1 cellular context compared by ENCODE assay signal in genomic region chr13:91355826-91356710, GRCh38.
A peak's percentile ranks its signal among the peaks of the same experiment; 100 is the strongest.
TF ChIP-seq lines count a peak whose summit lies in the region.

No MANE protein-coding gene starts in this region.

TF ChIP-seq in GM23338, 12 proteins besides CTCF, POLR2A, EP300 and RAD21:
- TF ChIP-seq ETS1 (IDR thresholded peaks at IDR 0.05), result no peak
- 0 out of 2 replicates have a peak, but pooled peaks have one; percentile 14 for TF ChIP-seq POLR2AphosphoS5 (IDR thresholded peaks at IDR 0.05; ENCODE audit: low read depth)
